24 cellular contexts compared by ENCODE assay signal in the genomic region with DNA sequence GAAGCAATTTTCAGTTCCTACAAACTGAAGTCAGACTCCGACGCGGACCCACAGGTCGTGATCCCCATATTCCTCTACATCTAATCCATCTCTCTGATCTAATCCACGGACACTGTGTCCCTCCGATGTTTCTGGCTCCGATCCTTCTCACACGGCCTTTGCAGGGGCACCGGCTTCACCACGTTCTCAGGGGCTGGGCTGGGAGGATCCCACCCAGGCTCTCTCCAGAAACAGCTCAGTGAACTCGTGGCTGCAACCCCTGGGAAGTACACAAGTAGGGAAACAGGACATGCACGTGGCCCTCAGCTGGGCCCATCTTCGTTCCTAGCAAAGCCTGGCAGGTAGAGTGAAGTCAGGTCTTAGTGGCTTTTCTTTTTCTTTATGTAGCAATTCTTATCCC. TPM values are rescaled to one million over a fixed set of nuclear protein-coding genes. Genes with fewer than 3 reads are reported as not detected.
DNase-seq lines count a peak whose midpoint lies in the region; ATAC-seq and TF ChIP-seq lines count a peak whose summit lies in the region.
"Had no signal": no experiment of that assay in that cellular context is flagged by ENCODE, and none has a peak within 500 bp of the region (broad histone marks: within the 10 kb centered on the region; RNA-seq: fewer than 3 reads in every experiment).

No MANE protein-coding gene starts in this region.

- H3K4me3 Mint-ChIP-seq in WTC11 (no peak overlapping the region), osteocyte (ENCODE audit: unreplicated experiment) (no peak overlapping the region)
- H3K4me3 Mint-ChIP-seq in activated T-helper 1 cell treated with anti-CD3 and anti-CD28 coated beads, Interleukin-12 subunit alpha, Interleukin-12 subunit beta, Interleukin-2, Interleukin-4 antibody, amounts not matched to agents 30 ng/mL and 10 ng/mL and 1 ng/mL, durations not matched to agents 14 hours and 24 hours and 36 hours, result no peak overlapping the region
- H3K4me3 Mint-ChIP-seq: CD8-positive, alpha-beta memory T cell had no signal

- intact Hi-C loops in activated T-helper 1 cell treated with anti-CD3 and anti-CD28 coated beads, Interleukin-12 subunit alpha, Interleukin-12 subunit beta, Interleukin-2, Interleukin-4 antibody, amounts not matched to agents 30 ng/mL and 10 ng/mL and 1 ng/mL, durations not matched to agents 14 hours and 24 hours and 36 hours (cut with micrococcal nuclease), result no loop called here

- H3K27ac ChIP-seq in suprapubic skin, result no peak overlapping the region
- H3K27ac ChIP-seq in brain microvascular endothelial cell, result no peak overlapping the region
- H3K27ac ChIP-seq: RWPE1 had no signal

- peaks cover 47% of the 10 kb centered on the region for H3K27me3 ChIP-seq in suprapubic skin
- no peaks in the 10 kb centered on the region for H3K27me3 ChIP-seq in brain microvascular endothelial cell (replicated peaks)
- H3K27me3 ChIP-seq: MG63 had no signal

- DNase-seq in WTC11 (ENCODE audit: low spot score), result no peak
- peak; percentile 24 for DNase-seq in ecto neural progenitor cell (ENCODE audit: low spot score)
- peak; percentile 49 for DNase-seq in osteocyte (ENCODE audit: extremely low spot score, unreplicated experiment)
- DNase-seq in suprapubic skin (ENCODE audit: low spot score in 2 of 2), result peak; percentile 14 to 55
- DNase-seq in activated T-helper 1 cell treated with anti-CD3 and anti-CD28 coated beads, Interleukin-12 subunit alpha, Interleukin-12 subunit beta, Interleukin-2, Interleukin-4 antibody, amounts not matched to agents 30 ng/mL and 10 ng/mL and 1 ng/mL, durations not matched to agents 14 hours and 24 hours and 36 hours (ENCODE audit: low spot score), result no peak
- no peak for DNase-seq in brain microvascular endothelial cell
- DNase-seq: CD8-positive, alpha-beta memory T cell; DMS 273 treated with DMSO at 0.1 percent for 48 hours; DMS79; EL; GDM1; GOT3; HCEC 1CT; IMR-90; KG1; MG63; NCI-H1105 treated with DMSO at 0.1 percent for 48 hours; NCI-H2029 treated with DMSO at 0.1 percent for 48 hours; NCI-H2227 treated with DMSO at 0.1 percent for 48 hours; NCI-H526 treated with DMSO at 0.1 percent for 48 hours; SHP77 treated with DMSO at 0.1 percent for 48 hours had no signal

- TF ChIP-seq POLR2A in suprapubic skin (IDR thresholded peaks at IDR 0.05), result no peak

- peaks cover 4% of the 10 kb centered on the region for H3K4me1 ChIP-seq in suprapubic skin

- H3K9me3 ChIP-seq in suprapubic skin, result no peaks in the 10 kb centered on the region
- H3K9me3 ChIP-seq: MG63 had no signal

- ATAC-seq in WTC11, result no peak
- no peak for ATAC-seq in GM19328 (IDR thresholded peaks at IDR 0.05; ENCODE audit: unreplicated experiment)

- POLR2A ChIA-PET in WTC11 (lab: Charles Lee), result no interaction called here

- H3K9me3 Mint-ChIP-seq in WTC11 (no peaks in the 10 kb centered on the region), osteocyte (ENCODE audit: unreplicated experiment) (no peaks in the 10 kb centered on the region)
- no peaks in the 10 kb centered on the region for H3K9me3 Mint-ChIP-seq in activated T-helper 1 cell treated with anti-CD3 and anti-CD28 coated beads, Interleukin-12 subunit alpha, Interleukin-12 subunit beta, Interleukin-2, Interleukin-4 antibody, amounts not matched to agents 30 ng/mL and 10 ng/mL and 1 ng/mL, durations not matched to agents 14 hours and 24 hours and 36 hours
- H3K9me3 Mint-ChIP-seq: CD8-positive, alpha-beta memory T cell had no signal

- no peaks in the 10 kb centered on the region for H3K36me3 Mint-ChIP-seq in WTC11
- no peaks in the 10 kb centered on the region for H3K36me3 Mint-ChIP-seq in osteocyte (ENCODE audit: unreplicated experiment)
- no peaks in the 10 kb centered on the region for H3K36me3 Mint-ChIP-seq in activated T-helper 1 cell treated with anti-CD3 and anti-CD28 coated beads, Interleukin-12 subunit alpha, Interleukin-12 subunit beta, Interleukin-2, Interleukin-4 antibody, amounts not matched to agents 30 ng/mL and 10 ng/mL and 1 ng/mL, durations not matched to agents 14 hours and 24 hours and 36 hours (ENCODE audit: low read depth)
- H3K36me3 Mint-ChIP-seq: CD14-positive monocyte; CD8-positive, alpha-beta memory T cell had no signal

- TF ChIP-seq EP300 in suprapubic skin (IDR thresholded peaks at IDR 0.05), result no peak

- H3K4me1 Mint-ChIP-seq in WTC11 (no peaks in the 10 kb centered on the region; the same call in 1 of the 2 replicates), osteocyte (ENCODE audit: unreplicated experiment) (no peaks in the 10 kb centered on the region)
- no peaks in the 10 kb centered on the region for H3K4me1 Mint-ChIP-seq in activated T-helper 1 cell treated with anti-CD3 and anti-CD28 coated beads, Interleukin-12 subunit alpha, Interleukin-12 subunit beta, Interleukin-2, Interleukin-4 antibody, amounts not matched to agents 30 ng/mL and 10 ng/mL and 1 ng/mL, durations not matched to agents 14 hours and 24 hours and 36 hours (ENCODE audit: low read depth)
- H3K4me1 Mint-ChIP-seq: CD14-positive monocyte; CD8-positive, alpha-beta memory T cell had no signal

- H3K36me3 ChIP-seq in suprapubic skin (no peaks in the 10 kb centered on the region), brain microvascular endothelial cell (replicated peaks) (no peaks in the 10 kb centered on the region)
- H3K36me3 ChIP-seq: MG63 had no signal

- TF ChIP-seq CTCF in WTC11 (IDR thresholded peaks at IDR 0.05), result no peak
- no peak for TF ChIP-seq CTCF in osteocyte (IDR thresholded peaks at IDR 0.05)
- TF ChIP-seq CTCF in suprapubic skin (IDR thresholded peaks at IDR 0.05), result no peak
- TF ChIP-seq CTCF in brain microvascular endothelial cell (IDR thresholded peaks at IDR 0.05; ENCODE audit: low read depth, low read length, missing control alignments), result no peak

- in situ Hi-C loops in brain microvascular endothelial cell (cut with HindIII; ENCODE audit: low pct_ligation_motif_present, low sequenced_read_pairs), result no loop called here

- H3K27ac Mint-ChIP-seq in WTC11 (peak overlapping the region; percentile 61; the same call in 1 of the 2 replicates), osteocyte (ENCODE audit: unreplicated experiment) (no peak overlapping the region)
- H3K27ac Mint-ChIP-seq in activated T-helper 1 cell treated with anti-CD3 and anti-CD28 coated beads, Interleukin-12 subunit alpha, Interleukin-12 subunit beta, Interleukin-2, Interleukin-4 antibody, amounts not matched to agents 30 ng/mL and 10 ng/mL and 1 ng/mL, durations not matched to agents 14 hours and 24 hours and 36 hours, result no peak overlapping the region

- CTCF ChIA-PET in WTC11 (lab: Charles Lee), result no interaction called here

- WGBS in suprapubic skin, result 78% methylated on average over 13 of the region's 13 CpGs

- H3K27me3 Mint-ChIP-seq in WTC11 (ENCODE audit: low read depth) (no peaks in the 10 kb centered on the region), osteocyte (ENCODE audit: unreplicated experiment) (peaks cover 8% of the 10 kb centered on the region)
- H3K27me3 Mint-ChIP-seq in activated T-helper 1 cell treated with anti-CD3 and anti-CD28 coated beads, Interleukin-12 subunit alpha, Interleukin-12 subunit beta, Interleukin-2, Interleukin-4 antibody, amounts not matched to agents 30 ng/mL and 10 ng/mL and 1 ng/mL, durations not matched to agents 14 hours and 24 hours and 36 hours (ENCODE audit: insufficient read depth), result no peaks in the 10 kb centered on the region

- H3K4me3 ChIP-seq in suprapubic skin (no peak overlapping the region), brain microvascular endothelial cell (ENCODE audit: low read depth, low read length) (no peak overlapping the region)
- H3K4me3 ChIP-seq: MG63 had no signal

TF ChIP-seq in WTC11, 78 proteins besides CTCF, POLR2A, EP300 and RAD21 (continues in another document):
- TF ChIP-seq MXD4 (CRISPR knock-in tag; IDR thresholded peaks at IDR 0.05; ENCODE audit: borderline replicate concordance) (no peak), NFE2L1 (CRISPR knock-in tag; IDR thresholded peaks at IDR 0.05) (no peak), EMX1 (CRISPR knock-in tag; IDR thresholded peaks at IDR 0.05) (no peak), TEAD4 (CRISPR knock-in tag; IDR thresholded peaks at IDR 0.05) (no peak), FOXK1 (CRISPR knock-in tag; IDR thresholded peaks at IDR 0.05) (no peak), ZNF671 (CRISPR knock-in tag; IDR thresholded peaks at IDR 0.05) (no peak), ZNF396 (CRISPR knock-in tag; IDR thresholded peaks at IDR 0.05; ENCODE audit: borderline replicate concordance) (no peak), ZNF232 (CRISPR knock-in tag; IDR thresholded peaks at IDR 0.05) (no peak), FOXJ3 (CRISPR knock-in tag; IDR thresholded peaks at IDR 0.05; ENCODE audit: borderline replicate concordance) (no peak)
- TF ChIP-seq, protein P1, sequence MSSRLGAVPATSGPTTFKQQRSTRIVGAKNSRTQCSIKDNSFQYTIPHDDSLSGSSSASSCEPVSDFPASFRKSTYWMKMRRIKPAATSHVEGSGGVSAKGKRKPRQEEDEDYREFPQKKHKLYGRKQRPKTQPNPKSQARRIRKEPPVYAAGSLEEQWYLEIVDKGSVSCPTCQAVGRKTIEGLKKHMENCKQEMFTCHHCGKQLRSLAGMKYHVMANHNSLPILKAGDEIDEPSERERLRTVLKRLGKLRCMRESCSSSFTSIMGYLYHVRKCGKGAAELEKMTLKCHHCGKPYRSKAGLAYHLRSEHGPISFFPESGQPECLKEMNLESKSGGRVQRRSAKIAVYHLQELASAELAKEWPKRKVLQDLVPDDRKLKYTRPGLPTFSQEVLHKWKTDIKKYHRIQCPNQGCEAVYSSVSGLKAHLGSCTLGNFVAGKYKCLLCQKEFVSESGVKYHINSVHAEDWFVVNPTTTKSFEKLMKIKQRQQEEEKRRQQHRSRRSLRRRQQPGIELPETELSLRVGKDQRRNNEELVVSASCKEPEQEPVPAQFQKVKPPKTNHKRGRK (CRISPR knock-in tag; IDR thresholded peaks at IDR 0.05; ENCODE audit: borderline replicate concordance), result no peak

RNA-seq across cellular contexts. Expression of gene OLFM1, which starts 49.1 kb away (rescaled TPM):
- total RNA-seq in WTC11 (2021) (31.8 to 37.6 TPM (median 31.9 TPM) in 3 replicates), osteocyte (0.83 and 1.3 TPM in 2 replicates), suprapubic skin (10 to 100 TPM in 2 of 4 donors, 1 to 10 TPM in 2; 4.0 to 15.4 (median 11.7) TPM)
- total RNA-seq in activated T-helper 1 cell treated with anti-CD3 and anti-CD28 coated beads, Interleukin-12 subunit alpha, Interleukin-12 subunit beta, Interleukin-2, Interleukin-4 antibody, amounts not matched to agents 30 ng/mL and 10 ng/mL and 1 ng/mL, durations not matched to agents 14 hours and 24 hours and 36 hours, result 0.47 and 0.66 TPM in 2 replicates
- total RNA-seq: CD8-positive, alpha-beta memory T cell had no signal

Comparison
In these comparisons a context has a peak if more than half of its experiments do, and no peak if none do; other contexts are left out.
1. DNase-seq: peak in ecto neural progenitor cell (single experiment), osteocyte (single experiment) and suprapubic skin (2 of 2); none in WTC11 (single experiment), activated T-helper 1 cell treated with anti-CD3 and anti-CD28 coated beads, Interleukin-12 subunit alpha, Interleukin-12 subunit beta, Interleukin-2, Interleukin-4 antibody, amounts not matched to agents 30 ng/mL and 10 ng/mL and 1 ng/mL, durations not matched to agents 14 hours and 24 hours and 36 hours (single experiment) and brain microvascular endothelial cell (single experiment).